8 cellular contexts compared by ENCODE assay signal in genomic region chr6:137903933-137904821, GRCh38. TPM values are rescaled to one million over a fixed set of nuclear protein-coding genes. Genes with fewer than 3 reads are reported as not detected.
DNase-seq lines count a peak whose midpoint lies in the region; ATAC-seq, FAIRE-seq and TF ChIP-seq lines count a peak whose summit lies in the region.

No MANE protein-coding gene starts in this region.

- H3K27ac ChIP-seq in pancreas = peak overlapping the region in 2 of 4 donors; percentile 76 to 84
- H3K27ac ChIP-seq in caudate nucleus (ENCODE audit: low read depth, low read length) = no peak overlapping the region

- no peak overlapping the region for H3K4me3 ChIP-seq in pancreas

- ATAC-seq in GM21367 (IDR thresholded peaks at IDR 0.05; ENCODE audit: unreplicated experiment) (peak; percentile 64), HG03565 (IDR thresholded peaks at IDR 0.05; ENCODE audit: unreplicated experiment) (peak; percentile 62), pancreas (peak in 3 of 4 donors; percentile 75 to 78 (median 77))

- TF ChIP-seq CTCF in pancreas (IDR thresholded peaks at IDR 0.05) = no peak

- H3K27me3 ChIP-seq in pancreas = no peaks in the 10 kb centered on the region

- intact Hi-C loops in pancreas (cut with DNase I) = no loop called here

- no peak for FAIRE-seq in pancreas (lab: Jason Lieb, UNC)

- no peaks in the 10 kb centered on the region for H3K9me3 ChIP-seq in pancreas

- WGBS in pancreas, 2 donors = 79 to 81% methylated on average over 12 of the region's 12 CpGs

- peaks cover 10 to 11% (median 11%) of the 10 kb centered on the region in 3 donors for H3K4me1 ChIP-seq in pancreas

- peak; percentile 52 for DNase-seq in EL
- DNase-seq in activated T-cell treated with anti-CD3 and anti-CD28 coated beads, Interleukin-2, amount 50 U/mL, for 48 hours = peak; percentile 75 to 77
- DNase-seq in pancreas = no peak
- no peak for DNase-seq in caudate nucleus (lab: John Stamatoyannopoulos, UW)
- no peak for DNase-seq in 8988T
- DNase-seq in cerebellar cortex (ENCODE audit: low spot score) = no peak

- H3K36me3 ChIP-seq in pancreas = no peaks in the 10 kb centered on the region

RNA-seq across cellular contexts. Expression of gene TNFAIP3, which starts 37.1 kb away (rescaled TPM):
- total RNA-seq in pancreas = 10 to 100 TPM in 5 of 6 donors, 1 to 10 TPM in 1; 9.3 to 59.2 (median 13.5) TPM
- polyA plus RNA-seq in pancreas = 10 to 100 TPM; 13.9 to 14.5 TPM

Comparison
In these comparisons a context has a peak if more than half of its experiments do, and no peak if none do; other contexts are left out.
1. DNase-seq: peak in EL (single experiment) and activated T-cell treated with anti-CD3 and anti-CD28 coated beads, Interleukin-2, amount 50 U/mL, for 48 hours (2 of 2); none in pancreas (0 of 6), caudate nucleus (0 of 61), 8988T (single experiment) and cerebellar cortex (single experiment).
2. Peak in every context shown above with its lines, with median percentiles within 50 percentile points of each other: ATAC-seq.